In the genomic region with DNA sequence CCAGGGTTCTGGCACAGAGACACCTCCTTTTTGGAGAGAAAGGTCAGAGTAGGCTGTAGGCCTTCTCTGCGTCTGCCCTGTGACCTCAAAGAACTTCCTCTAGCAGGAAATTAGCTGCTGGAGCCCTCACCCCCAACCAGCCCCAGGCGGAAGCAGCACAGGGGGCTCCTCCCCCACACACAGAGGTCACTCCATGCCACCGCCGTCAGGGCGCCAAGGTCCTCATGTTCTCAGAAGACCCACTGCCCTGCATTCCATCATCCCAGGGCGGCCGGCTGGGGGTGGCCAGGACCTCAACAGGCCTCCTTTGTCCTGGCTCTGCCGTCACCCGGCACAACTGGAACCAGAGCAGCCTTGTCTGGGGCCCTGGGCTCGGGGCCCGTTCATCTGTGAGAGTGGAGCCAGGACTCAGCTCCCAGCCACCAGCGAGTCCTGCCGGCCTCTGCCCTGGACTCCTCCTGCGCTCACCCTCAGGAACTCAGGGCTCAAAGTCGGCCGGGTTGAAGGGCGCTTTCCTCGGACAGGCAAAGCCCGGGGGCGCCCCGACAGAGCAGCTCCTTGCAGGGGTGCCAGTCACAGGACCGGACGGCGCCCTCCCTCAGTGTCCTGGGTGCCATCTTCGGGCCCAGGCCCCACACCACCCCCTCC, we compare ENCODE assay signal across 8 cellular contexts. TPM values are rescaled to one million over a fixed set of nuclear protein-coding genes. Genes with fewer than 3 reads are reported as not detected.
DNase-seq lines count a peak whose midpoint lies in the region; ATAC-seq and TF ChIP-seq lines count a peak whose summit lies in the region.

No MANE protein-coding gene starts in this region.

- H3K9me3 ChIP-seq in CD4-positive, alpha-beta T cell (ENCODE audit: control insufficient read depth, low read length): no peaks in the 10 kb centered on the region
- H3K9me3 ChIP-seq in MM.1S (replicated peaks; ENCODE audit: insufficient read depth, low read length) (no peaks in the 10 kb centered on the region), aorta (ENCODE audit: control insufficient read depth, low read length) (no peaks in the 10 kb centered on the region)

- 0 out of 2 replicates have a peak, but pooled peaks cover 6% of the 10 kb centered on the region for H3K36me3 ChIP-seq in MM.1S (replicated peaks; ENCODE audit: insufficient read depth, low read length)
- H3K36me3 ChIP-seq in aorta (ENCODE audit: control insufficient read depth in 1 of 2, insufficient read depth in 2 of 2, low read length in 1 of 2): no peaks in the 10 kb centered on the region

- H3K79me2 ChIP-seq in MM.1S (ENCODE audit: low read length): peaks cover 81% of the 10 kb centered on the region

- H3K4me3 Mint-ChIP-seq in CD4-positive, alpha-beta T cell: peak overlapping the region; percentile 96
- peak overlapping the region; percentile 89 for H3K4me3 Mint-ChIP-seq in activated T-cell treated with anti-CD3 and anti-CD28 coated beads, Interleukin-2, amount 50 U/mL, for 24 hours
- peak overlapping the region; percentile 81 to 85 (median 83) for H3K4me3 Mint-ChIP-seq in nephron

- intact Hi-C loops in CD4-positive, alpha-beta T cell (cut with DNase I, micrococcal nuclease): loop anchor here (5.0 to 10.0 kb wide), 4 partner anchors 125 to 297 kb away; a partner anchor contains a TSS
- intact Hi-C loops in aorta (cut with DNase I): no loop called here

- DNase-seq in CD4-positive, alpha-beta T cell: peak; percentile 43 to 71 (median 61)
- DNase-seq in MM.1S (peak; percentile 90), fibroblast of pulmonary artery (ENCODE audit: low read depth) (no peak), aorta (peak; percentile 82 to 85)
- peak; percentile 76 for DNase-seq in activated T-cell treated with anti-CD3 and anti-CD28 coated beads, Interleukin-2, amount 50 U/mL, for 24 hours

- H3K9me3 Mint-ChIP-seq in CD4-positive, alpha-beta T cell: no peaks in the 10 kb centered on the region
- no peaks in the 10 kb centered on the region for H3K9me3 Mint-ChIP-seq in activated T-cell treated with anti-CD3 and anti-CD28 coated beads, Interleukin-2, amount 50 U/mL, for 24 hours
- H3K9me3 Mint-ChIP-seq in nephron: no peaks in the 10 kb centered on the region

- H3K36me3 Mint-ChIP-seq in CD4-positive, alpha-beta T cell (ENCODE audit: low read depth): peaks cover 77% of the 10 kb centered on the region
- peaks cover 48% of the 10 kb centered on the region for H3K36me3 Mint-ChIP-seq in activated T-cell treated with anti-CD3 and anti-CD28 coated beads, Interleukin-2, amount 50 U/mL, for 24 hours (ENCODE audit: low read depth)
- peaks cover 12% of the 10 kb centered on the region for H3K36me3 Mint-ChIP-seq in nephron (ENCODE audit: low read depth)

- ATAC-seq in CD4-positive, alpha-beta T cell (ENCODE audit: poor library complexity): peak; percentile 12
- ATAC-seq in aorta (ENCODE audit: low FRiP score): peak; percentile 9
- ATAC-seq in GM21825 (IDR thresholded peaks at IDR 0.05; ENCODE audit: unreplicated experiment): no peak
- ATAC-seq in HG02610 (IDR thresholded peaks at IDR 0.05; ENCODE audit: unreplicated experiment): no peak

- no peak for TF ChIP-seq CTCF in CD4-positive, alpha-beta T cell (IDR thresholded peaks at IDR 0.05)
- TF ChIP-seq CTCF in MM.1S (IDR thresholded peaks at IDR 0.05; ENCODE audit: low read length): no peak
- no peak for TF ChIP-seq CTCF in fibroblast of pulmonary artery (IDR thresholded peaks at IDR 0.05; ENCODE audit: low read length, missing control alignments)
- no peak for TF ChIP-seq CTCF in nephron (IDR thresholded peaks at IDR 0.05; ENCODE audit: unreplicated experiment in 3 of 3)

- H3K4me1 ChIP-seq in MM.1S (ENCODE audit: low read length) (peaks cover 42% of the 10 kb centered on the region), aorta (ENCODE audit: control insufficient read depth in 1 of 2, insufficient read depth in 2 of 2, low read length in 2 of 2) (no peaks in the 10 kb centered on the region)

- POLR2A ChIA-PET in CD4-positive, alpha-beta T cell (lab: Charles Lee): interaction anchor here (0.9 to 15.4 kb wide), 13 partner anchors 8 to 686 kb away, joined by 3 to 766 read pairs (median 6); a partner anchor contains a TSS

- CTCF ChIA-PET in CD4-positive, alpha-beta T cell (lab: Charles Lee): interaction anchor here (0.7 to 5.9 kb wide), 5 partner anchors 10 to 124 kb away, joined by 3 to 24 read pairs (median 4); no protein-coding TSS in a partner anchor

- H3K27ac Mint-ChIP-seq in CD4-positive, alpha-beta T cell: peak overlapping the region; percentile 83
- peak overlapping the region; percentile 92 for H3K27ac Mint-ChIP-seq in activated T-cell treated with anti-CD3 and anti-CD28 coated beads, Interleukin-2, amount 50 U/mL, for 24 hours
- H3K27ac Mint-ChIP-seq in nephron: peak overlapping the region in 2 of 3 experiments; percentile 64 to 79

- no peaks in the 10 kb centered on the region for H4K20me1 ChIP-seq in MM.1S (ENCODE audit: insufficient read depth, low read length)

- no peaks in the 10 kb centered on the region for H3K27me3 ChIP-seq in CD4-positive, alpha-beta T cell (ENCODE audit: control insufficient read depth, insufficient read depth, low read length)
- H3K27me3 ChIP-seq in MM.1S (replicated peaks; ENCODE audit: insufficient read depth, low read length) (no peaks in the 10 kb centered on the region), aorta (ENCODE audit: control insufficient read depth in 1 of 2, insufficient read depth in 2 of 2, low read length in 1 of 2) (no peaks in the 10 kb centered on the region)

- H3F3A ChIP-seq in MM.1S (ENCODE audit: insufficient read depth, low read length): peaks cover 28% of the 10 kb centered on the region

- H3K4me2 ChIP-seq in MM.1S (ENCODE audit: low read depth, low read length): peak overlapping the region; percentile 88

- H3K27ac ChIP-seq in CD4-positive, alpha-beta T cell (ENCODE audit: low read depth, low read length): peak overlapping the region; percentile 92
- H3K27ac ChIP-seq in MM.1S (ENCODE audit: low read length): peak overlapping the region; percentile 73
- H3K27ac ChIP-seq in aorta (ENCODE audit: low read depth in 1 of 2, low read length in 2 of 2): no peak overlapping the region

- WGBS in aorta, 2 donors: 36 to 40% methylated on average over 25 of the region's 25 CpGs

- no peaks in the 10 kb centered on the region for H3K27me3 Mint-ChIP-seq in CD4-positive, alpha-beta T cell
- H3K27me3 Mint-ChIP-seq in activated T-cell treated with anti-CD3 and anti-CD28 coated beads, Interleukin-2, amount 50 U/mL, for 24 hours: no peaks in the 10 kb centered on the region
- H3K27me3 Mint-ChIP-seq in nephron (ENCODE audit: low read depth): peaks cover 15% of the 10 kb centered on the region

- no peaks in the 10 kb centered on the region for H3K9me2 ChIP-seq in MM.1S (replicated peaks; ENCODE audit: insufficient read depth, low read length)

- H3K4me3 ChIP-seq in MM.1S (ENCODE audit: low read length) (peak overlapping the region; percentile 96), fibroblast of pulmonary artery (replicated peaks; ENCODE audit: low read depth, low read length) (peak overlapping the region; percentile 53), aorta (ENCODE audit: low read length in 2 of 2) (no peak overlapping the region)

- H3K9ac ChIP-seq in MM.1S (ENCODE audit: low read length): peak overlapping the region; percentile 93

- H3K4me1 Mint-ChIP-seq in CD4-positive, alpha-beta T cell (ENCODE audit: low read depth): peaks cover 60% of the 10 kb centered on the region
- H3K4me1 Mint-ChIP-seq in activated T-cell treated with anti-CD3 and anti-CD28 coated beads, Interleukin-2, amount 50 U/mL, for 24 hours (ENCODE audit: low read depth): peaks cover 65% of the 10 kb centered on the region
- peaks cover 27% of the 10 kb centered on the region for H3K4me1 Mint-ChIP-seq in nephron

- no peak overlapping the region for H2AFZ ChIP-seq in MM.1S (ENCODE audit: low read length)

RNA-seq across cellular contexts. Expression of a gene that starts 1.2 kb away (rescaled TPM):
- 100 to 1,000 TPM; 645 to 659 TPM for total RNA-seq in CD4-positive, alpha-beta T cell
- total RNA-seq in aorta: 10 to 100 TPM; 33.7 to 63.2 TPM
- 1 to 10 TPM; 5.5 to 9.1 TPM for polyA plus RNA-seq in aorta

RNA-seq across cellular contexts. Expression of a gene that starts 3.2 kb away (rescaled TPM):
- total RNA-seq in CD4-positive, alpha-beta T cell: 100 to 1,000 TPM; 567 to 577 TPM
- total RNA-seq in aorta: 10 to 100 TPM in 1 of 2 donors, 1 to 10 TPM in 1; 6.6 to 14.4 TPM
- polyA plus RNA-seq in aorta: 1 to 10 TPM; 1.0 to 8.0 TPM

RNA-seq across cellular contexts. Expression of a gene that starts 18.8 kb away (rescaled TPM):
- not detected for total RNA-seq in CD4-positive, alpha-beta T cell
- total RNA-seq in aorta: not detected
- polyA plus RNA-seq in aorta: under 1 TPM in 1 of 2 donors, not detected in 1; 0.13 TPM

RNA-seq across cellular contexts. Expression of a gene that starts 41.0 kb away (rescaled TPM):
- 10 to 100 TPM; 34.9 to 41.3 TPM for total RNA-seq in CD4-positive, alpha-beta T cell
- total RNA-seq in aorta: 10 to 100 TPM; 67.7 to 69.9 TPM
- 10 to 100 TPM; 49.0 to 91.9 TPM for polyA plus RNA-seq in aorta

RNA-seq across cellular contexts. Expression of a gene that starts 59.5 kb away (rescaled TPM):
- total RNA-seq in CD4-positive, alpha-beta T cell: under 1 TPM; 0.78 to 0.88 TPM
- 1 to 10 TPM; 2.4 to 3.8 TPM for total RNA-seq in aorta
- polyA plus RNA-seq in aorta: 1 to 10 TPM; 1.1 to 2.7 TPM

Comparison
In these comparisons a context has a peak if more than half of its experiments do, and no peak if none do; other contexts are left out.
1. ATAC-seq: peak in CD4-positive, alpha-beta T cell (single experiment) and aorta (single experiment); none in GM21825 (single experiment) and HG02610 (single experiment).
2. H3K27ac ChIP-seq: peak in CD4-positive, alpha-beta T cell (single experiment) and MM.1S (single experiment); none in aorta (0 of 2).
3. H3K4me3 ChIP-seq: peak in MM.1S (single experiment) and fibroblast of pulmonary artery (single experiment); none in aorta (0 of 2).
4. RNA of a gene that starts 1.2 kb away (total RNA-seq): 645 to 659 TPM in CD4-positive, alpha-beta T cell; 33.7 to 63.2 TPM in aorta; every median in the first group is over 10 times any median in the second.
5. RNA of a gene that starts 3.2 kb away (total RNA-seq): 567 to 577 TPM in CD4-positive, alpha-beta T cell; 6.6 to 14.4 TPM in aorta; every median in the first group is over 10 times any median in the second.
6. intact Hi-C loops: an anchor here in CD4-positive, alpha-beta T cell (5.0 to 10.0 kb wide); none called in aorta.
7. Peak in every context shown above with its lines, with median percentiles within 50 percentile points of each other: H3K27ac Mint-ChIP-seq and H3K4me3 Mint-ChIP-seq.